Comparison of ENCODE assay signal across 8 cellular contexts in genomic region chr6:21592953-21593352, GRCh38. TPM values are rescaled to one million over a fixed set of nuclear protein-coding genes. Genes with fewer than 3 reads are reported as not detected.
A peak's percentile ranks its signal among the peaks of the same experiment; 100 is the strongest.
DNase-seq lines count a peak whose midpoint lies in the region; ATAC-seq and TF ChIP-seq lines count a peak whose summit lies in the region.

No MANE protein-coding gene starts in this region.

- intact Hi-C loops in dorsolateral prefrontal cortex (cut with DNase I): loop anchor here (5.0 to 10.0 kb wide), 2 partner anchors 1031 to 1852 kb away; no protein-coding TSS in a partner anchor

- H3K4me2 ChIP-seq in neuronal stem cell (ENCODE audit: insufficient read depth, low read length, poor library complexity, severe bottlenecking): peak overlapping the region; percentile 67

- no peaks in the 10 kb centered on the region for H3K9me3 ChIP-seq in CD4-positive, CD25-positive, alpha-beta regulatory T cell (ENCODE audit: control insufficient read depth in 2 of 2, low read length in 2 of 2)
- H3K9me3 ChIP-seq in MG63: no peaks in the 10 kb centered on the region
- H3K9me3 ChIP-seq in neuronal stem cell (replicated peaks in 1 of 2; ENCODE audit: control insufficient read depth in 2 of 2, insufficient read depth in 1 of 2, low read depth in 1 of 2, low read length in 2 of 2): no peaks in the 10 kb centered on the region

- H2BK5ac ChIP-seq in neuronal stem cell (ENCODE audit: low read length): no peak overlapping the region

- no peaks in the 10 kb centered on the region for H3K36me3 ChIP-seq in CD4-positive, CD25-positive, alpha-beta regulatory T cell (ENCODE audit: control insufficient read depth, insufficient read depth, low read length)
- H3K36me3 ChIP-seq in MG63: no peaks in the 10 kb centered on the region
- H3K36me3 ChIP-seq in neuronal stem cell (replicated peaks in 1 of 2; ENCODE audit: control insufficient read depth in 2 of 2, insufficient read depth in 2 of 2, low read length in 2 of 2): peaks cover 8 to 25% of the 10 kb centered on the region in 2 donors

- H3K9me3 Mint-ChIP-seq in CD4-positive, CD25-positive, alpha-beta regulatory T cell: peaks cover 0 to 6% (median 2%) of the 10 kb centered on the region in 7 donors

- H2AFZ ChIP-seq in neuronal stem cell (ENCODE audit: low read length): peak overlapping the region; percentile 67

- no peak for TF ChIP-seq CTCF in dorsolateral prefrontal cortex (IDR thresholded peaks at IDR 0.05 in 54 of 56, conservative IDR thresholded peaks at IDR 0.05 in 2 of 56; ENCODE audit: low read depth in 1 of 56, partially characterized antibody in 56 of 56)

- peaks cover 6 to 34% (median 14%) of the 10 kb centered on the region in 4 donors for H3K4me1 Mint-ChIP-seq in CD4-positive, CD25-positive, alpha-beta regulatory T cell

- H3K27me3 Mint-ChIP-seq in CD4-positive, CD25-positive, alpha-beta regulatory T cell: peaks cover 46% of the 10 kb centered on the region

- H3K4me1 ChIP-seq in CD4-positive, CD25-positive, alpha-beta regulatory T cell (ENCODE audit: control insufficient read depth, insufficient read depth, low read length, poor library complexity, severe bottlenecking): peaks cover 52% of the 10 kb centered on the region
- H3K4me1 ChIP-seq in neuronal stem cell (ENCODE audit: control insufficient read depth in 2 of 2, insufficient read depth in 1 of 2, low read depth in 1 of 2, low read length in 2 of 2): peaks cover 3 to 11% of the 10 kb centered on the region in 2 donors

- no peaks in the 10 kb centered on the region for H3K36me3 Mint-ChIP-seq in CD4-positive, CD25-positive, alpha-beta regulatory T cell

- H3K4me3 Mint-ChIP-seq in CD4-positive, CD25-positive, alpha-beta regulatory T cell: no peak overlapping the region

- no peak overlapping the region for H3K4ac ChIP-seq in neuronal stem cell (ENCODE audit: low read length)

- no peak for DNase-seq in CD4-positive, CD25-positive, alpha-beta regulatory T cell
- no peak for DNase-seq in MG63
- no peak for DNase-seq in dorsolateral prefrontal cortex
- DNase-seq in neuronal stem cell (ENCODE audit: low spot score): no peak
- no peak for DNase-seq in HuH-7.5 (ENCODE audit: low spot score)
- DNase-seq in AG08396 (ENCODE audit: low spot score): no peak
- DNase-seq in UCSD-AML1 (lab: John Stamatoyannopoulos, UW; ENCODE audit: unreplicated experiment): no peak

- H3K27ac ChIP-seq in CD4-positive, CD25-positive, alpha-beta regulatory T cell (ENCODE audit: insufficient read depth, low read length, poor library complexity, severe bottlenecking): no peak overlapping the region
- H3K27ac ChIP-seq in dorsolateral prefrontal cortex: peak overlapping the region in 3 of 59 donors; percentile 78 to 90 (median 84)
- no peak overlapping the region for H3K27ac ChIP-seq in neuronal stem cell (replicated peaks; ENCODE audit: low read length)

- H3K14ac ChIP-seq in neuronal stem cell (ENCODE audit: low read length): no peak overlapping the region

- no peak overlapping the region for H3K18ac ChIP-seq in neuronal stem cell (ENCODE audit: low read length)

- H3K23ac ChIP-seq in neuronal stem cell (ENCODE audit: low read depth, low read length, poor library complexity): no peak overlapping the region

- no peak overlapping the region for H2BK15ac ChIP-seq in neuronal stem cell (ENCODE audit: low read length)

- no peak overlapping the region for H2BK120ac ChIP-seq in neuronal stem cell (ENCODE audit: low read depth, low read length)

- no peak overlapping the region for H4K91ac ChIP-seq in neuronal stem cell (ENCODE audit: low read depth, low read length, poor library complexity)

- no CpG with 5 or more reads among the region's 1 CpG for WGBS in neuronal stem cell (ENCODE audit: extremely low coverage in 2 of 2, insufficient read length in 2 of 2, insufficient replicate concordance in 1 of 2), 2 donors

- H4K8ac ChIP-seq in neuronal stem cell (ENCODE audit: low read depth, low read length): no peak overlapping the region

- H3K79me1 ChIP-seq in neuronal stem cell (ENCODE audit: low read depth, low read length): peaks cover 5% of the 10 kb centered on the region

- H3K27me3 ChIP-seq in CD4-positive, CD25-positive, alpha-beta regulatory T cell (ENCODE audit: control insufficient read depth, insufficient read depth, low read length): peaks cover 27% of the 10 kb centered on the region
- H3K27me3 ChIP-seq in MG63 (no peaks in the 10 kb centered on the region), dorsolateral prefrontal cortex (no peaks in the 10 kb centered on the region), neuronal stem cell (ENCODE audit: control insufficient read depth in 3 of 3, insufficient read depth in 3 of 3, low read depth in 1 of 3, low read length in 3 of 3) (no peaks in the 10 kb centered on the region)

- H2AK5ac ChIP-seq in neuronal stem cell (ENCODE audit: low read depth, low read length): no peak overlapping the region

- no peak overlapping the region for H2BK12ac ChIP-seq in neuronal stem cell (ENCODE audit: low read length)

- peak overlapping the region; percentile 88 for H3K4me3 ChIP-seq in CD4-positive, CD25-positive, alpha-beta regulatory T cell (ENCODE audit: low read depth, low read length)
- H3K4me3 ChIP-seq in MG63 (peak overlapping the region; percentile 73), dorsolateral prefrontal cortex (peak overlapping the region; percentile 60 to 88 (median 75)), neuronal stem cell (ENCODE audit: low read length in 2 of 2) (peak overlapping the region in 1 of 2 donors; percentile 96)

- no peak overlapping the region for H3K27ac Mint-ChIP-seq in CD4-positive, CD25-positive, alpha-beta regulatory T cell

- no peak overlapping the region for H3K9ac ChIP-seq in neuronal stem cell (ENCODE audit: low read depth, low read length, poor library complexity)

- no peak for ATAC-seq in CD4-positive, CD25-positive, alpha-beta regulatory T cell (ENCODE audit: low read depth in 2 of 2)
- no peak for ATAC-seq in GM19467 (IDR thresholded peaks at IDR 0.05; ENCODE audit: unreplicated experiment)

RNA-seq across cellular contexts. Expression of gene SOX4, which starts 0.6 kb away (rescaled TPM):
- 7.6 TPM for total RNA-seq in CD4-positive, CD25-positive, alpha-beta regulatory T cell
- polyA plus RNA-seq in CD4-positive, CD25-positive, alpha-beta regulatory T cell: under 1 TPM; 0.30 to 0.59 (median 0.45) TPM
- total RNA-seq in MG63 (2014; rRNA removed; shearing (Covaris generic); ENCODE audit: low replicate concordance): 7.9 and 8.3 TPM in 2 replicates
- total RNA-seq in dorsolateral prefrontal cortex: 1 to 10 TPM; 1.8 to 6.0 (median 3.8) TPM
- 141 TPM for polyA plus RNA-seq in neuronal stem cell (2013, experiment 1 of 2)
- 150 TPM for polyA plus RNA-seq in neuronal stem cell (2013, experiment 2 of 2)
